Comparison of ENCODE assay signal across 8 cellular contexts in the genomic region with DNA sequence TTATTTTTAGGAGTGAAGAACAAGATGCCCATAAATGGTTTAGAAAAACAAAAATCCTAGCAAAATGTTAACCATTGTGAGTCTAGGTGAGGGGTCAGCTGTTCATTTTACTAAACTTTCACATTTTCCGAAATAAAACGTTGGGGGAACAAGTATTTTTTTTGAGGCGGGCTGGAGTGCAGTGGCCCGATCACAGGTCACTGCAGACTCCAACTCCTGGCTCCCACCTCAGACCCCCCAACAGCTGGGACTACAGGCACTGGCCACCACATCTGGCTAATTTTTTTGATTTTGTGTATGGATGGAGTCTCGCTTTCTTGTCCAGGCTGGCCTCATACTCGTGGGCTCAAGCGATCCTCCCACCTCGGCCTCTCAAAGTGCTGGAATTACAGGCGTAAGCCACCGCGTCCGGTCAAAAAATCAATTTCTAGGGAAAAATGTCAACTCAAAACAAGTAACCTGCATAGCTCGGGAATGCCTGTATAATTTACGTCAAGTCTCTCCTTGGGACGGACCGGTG. TPM values are rescaled to one million over a fixed set of nuclear protein-coding genes. Genes with fewer than 3 reads are reported as not detected.
DNase-seq lines count a peak whose midpoint lies in the region; ATAC-seq, FAIRE-seq and TF ChIP-seq lines count a peak whose summit lies in the region.

No MANE protein-coding gene starts in this region.

- H3K36me3 Mint-ChIP-seq in central memory CD8-positive, alpha-beta T cell (ENCODE audit: insufficient read depth): peaks cover 19% of the 10 kb centered on the region
- peaks cover 0 to 18% (median 2%) of the 10 kb centered on the region in 3 donors for H3K36me3 Mint-ChIP-seq in naive thymus-derived CD8-positive, alpha-beta T cell

- H3K27ac Mint-ChIP-seq in central memory CD8-positive, alpha-beta T cell (ENCODE audit: low read depth): peak overlapping the region; percentile 99
- H3K27ac Mint-ChIP-seq in naive thymus-derived CD8-positive, alpha-beta T cell: peak overlapping the region; percentile 95 to 100 (median 98)

- POLR2A ChIA-PET in naive thymus-derived CD8-positive, alpha-beta T cell (lab: Charles Lee): interaction anchor here (0.6 to 3.9 kb wide), 24 partner anchors 10 to 1232 kb away, joined by 3 to 84 read pairs (median 4); a partner anchor contains a TSS

- H3K4me1 Mint-ChIP-seq in central memory CD8-positive, alpha-beta T cell: peaks cover 21% of the 10 kb centered on the region
- H3K4me1 Mint-ChIP-seq in naive thymus-derived CD8-positive, alpha-beta T cell: peaks cover 14 to 25% (median 20%) of the 10 kb centered on the region in 4 donors

- no peak for ATAC-seq in central memory CD8-positive, alpha-beta T cell (replicated peaks; ENCODE audit: extremely low read depth, poor library complexity, severe bottlenecking)
- ATAC-seq in naive thymus-derived CD8-positive, alpha-beta T cell: no peak
- ATAC-seq in GM18868 (IDR thresholded peaks at IDR 0.05; ENCODE audit: unreplicated experiment): no peak
- ATAC-seq in HG03175 (IDR thresholded peaks at IDR 0.05; ENCODE audit: unreplicated experiment): no peak
- ATAC-seq in GM21786 (IDR thresholded peaks at IDR 0.05; ENCODE audit: unreplicated experiment): no peak

- H3K9me3 Mint-ChIP-seq in central memory CD8-positive, alpha-beta T cell: no peaks in the 10 kb centered on the region
- no peaks in the 10 kb centered on the region for H3K9me3 Mint-ChIP-seq in naive thymus-derived CD8-positive, alpha-beta T cell

- FAIRE-seq in HTR-8/SVneo (lab: Jason Lieb, UNC): no peak

- no peaks in the 10 kb centered on the region for H3K27me3 Mint-ChIP-seq in central memory CD8-positive, alpha-beta T cell
- H3K27me3 Mint-ChIP-seq in naive thymus-derived CD8-positive, alpha-beta T cell: no peaks in the 10 kb centered on the region

- DNase-seq in HT-29 (ENCODE audit: low spot score): peak; percentile 5
- no peak for DNase-seq in central memory CD8-positive, alpha-beta T cell (ENCODE audit: low spot score in 2 of 2)
- DNase-seq in naive thymus-derived CD8-positive, alpha-beta T cell: peak in 2 of 10 donors; percentile 3 to 5
- DNase-seq in HTR-8/SVneo (ENCODE audit: insufficient read length, low spot score): no peak

- TF ChIP-seq POLR2A in GM15510 (IDR thresholded peaks at IDR 0.05; ENCODE audit: borderline replicate concordance, extremely low read depth, insufficient read length): peak; percentile 65

- peak overlapping the region; percentile 97 for H3K4me3 Mint-ChIP-seq in central memory CD8-positive, alpha-beta T cell
- peak overlapping the region; percentile 90 to 99 (median 98) for H3K4me3 Mint-ChIP-seq in naive thymus-derived CD8-positive, alpha-beta T cell

RNA-seq across cellular contexts. Expression of a gene that starts 0.7 kb away (rescaled TPM):
- 15.0 and 25.3 TPM in 2 replicates for total RNA-seq in HT-29 (2014; rRNA removed; shearing (Covaris generic))
- 10 to 100 TPM; 82.0 to 84.7 TPM for total RNA-seq in naive thymus-derived CD8-positive, alpha-beta T cell
- polyA plus RNA-seq in naive thymus-derived CD8-positive, alpha-beta T cell: 10 to 100 TPM in 1 of 3 donors, 1 to 10 TPM in 2; 4.3 to 10.2 (median 9.9) TPM
